28 cellular contexts compared by ENCODE assay signal in the genomic region with DNA sequence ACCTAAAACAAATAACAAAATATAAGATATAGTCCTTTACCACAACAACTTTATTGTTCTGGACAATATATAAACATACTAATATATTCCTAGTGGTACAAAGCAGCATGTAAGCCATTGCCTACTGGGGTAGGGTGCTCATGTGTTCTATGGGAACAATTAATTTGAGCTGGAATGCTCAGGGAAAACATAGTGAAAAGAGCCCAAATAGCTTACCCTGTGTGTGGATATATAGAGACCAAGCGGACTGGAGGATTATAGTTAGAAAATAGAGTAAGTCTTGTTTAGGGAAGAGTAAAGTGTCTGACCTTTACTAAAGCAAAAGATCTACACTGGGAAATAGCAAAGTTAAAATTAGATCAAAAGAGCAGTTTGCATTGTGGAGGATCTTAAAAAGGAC.
"Had no signal": no experiment of that assay in that cellular context is flagged by ENCODE, and none has a peak within 500 bp of the region (broad histone marks: within the 10 kb centered on the region; RNA-seq: fewer than 3 reads in every experiment).

No MANE protein-coding gene starts in this region.

- H3K79me2 ChIP-seq: hepatocyte had no signal

- DNase-seq: cortex of kidney; dermis blood vessel endothelial cell; dorsolateral prefrontal cortex; effector CD4-positive, alpha-beta T cell; effector CD8-positive, alpha-beta T cell; effector memory CD4-positive, alpha-beta T cell; effector memory CD8-positive, alpha-beta T cell; endodermal cell; erythroblast; esophagus squamous epithelium; foreskin fibroblast; foreskin keratinocyte; foreskin melanocyte; gastrocnemius medialis; glutamatergic neuron; head of caudate nucleus; heart left ventricle; heart right ventricle; hippocampal formation had no signal

- H3K27ac Mint-ChIP-seq: dendritic cell treated with granulocyte-macrophage colony-stimulating factor and Interleukin-4, amounts not matched to agents 40 ng/mL and 50 ng/mL, for 4 days; effector memory CD8-positive, alpha-beta T cell; endodermal cell had no signal

- H3K27ac ChIP-seq: coronary artery, dorsolateral prefrontal cortex, epithelial cell of prostate, esophagus muscularis mucosa, esophagus squamous epithelium, foreskin keratinocyte, gastrocnemius medialis, gastroesophageal sphincter, heart left ventricle, heart right ventricle, hepatocyte had no signal

- H2AFZ ChIP-seq: hepatocyte had no signal

- FAIRE-seq: endothelial cell of umbilical vein, frontal cortex had no signal

- H3K4me1 ChIP-seq: esophagus squamous epithelium, foreskin keratinocyte, gastrocnemius medialis, heart left ventricle, heart right ventricle had no signal

- ATAC-seq: effector memory CD8-positive, alpha-beta T cell; esophagus mucosa; foreskin keratinocyte; gastrocnemius medialis; gastroesophageal sphincter; heart left ventricle; heart right ventricle had no signal

- H3K9me3 ChIP-seq: esophagus muscularis mucosa, esophagus squamous epithelium, gastrocnemius medialis, gastroesophageal sphincter, heart left ventricle, heart right ventricle had no signal

- H3K9me3 Mint-ChIP-seq: effector memory CD8-positive, alpha-beta T cell had no signal

- H3K4me3 ChIP-seq: coronary artery, dorsolateral prefrontal cortex, esophagus muscularis mucosa, esophagus squamous epithelium, gastrocnemius medialis, gastroesophageal sphincter, heart left ventricle, heart right ventricle, hepatocyte had no signal

- H3K36me3 ChIP-seq: esophagus muscularis mucosa, esophagus squamous epithelium, gastrocnemius medialis, gastroesophageal sphincter, heart left ventricle, heart right ventricle had no signal

- H3K27me3 ChIP-seq: esophagus muscularis mucosa, esophagus squamous epithelium, foreskin keratinocyte, gastrocnemius medialis, gastroesophageal sphincter, heart left ventricle, heart right ventricle, hepatocyte had no signal

- H3K4me3 Mint-ChIP-seq: dendritic cell treated with granulocyte-macrophage colony-stimulating factor and Interleukin-4, amounts not matched to agents 40 ng/mL and 50 ng/mL, for 4 days; effector memory CD8-positive, alpha-beta T cell; endodermal cell had no signal

- H3K27me3 Mint-ChIP-seq: dendritic cell treated with granulocyte-macrophage colony-stimulating factor and Interleukin-4, amounts not matched to agents 40 ng/mL and 50 ng/mL, for 4 days had no signal
